ENCODE assay signal across 9 cellular contexts in the genomic region with DNA sequence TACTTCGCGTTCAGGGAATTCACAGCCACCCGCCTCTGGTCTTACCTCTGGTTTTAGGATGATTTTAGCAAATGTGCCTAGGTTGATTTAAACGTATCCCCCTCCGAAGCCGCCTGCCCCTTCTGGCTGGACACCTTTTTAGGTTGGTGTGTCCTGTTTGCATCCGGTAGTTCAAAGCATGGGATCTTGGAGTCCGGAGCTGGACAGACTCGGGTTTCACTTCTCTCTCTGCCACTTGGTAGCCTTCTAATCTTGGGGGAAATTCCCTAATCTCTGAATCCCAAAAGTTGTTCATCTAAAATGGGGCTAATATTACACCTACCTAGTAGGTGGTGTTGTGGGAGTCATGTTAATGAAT. TPM values are rescaled to one million over a fixed set of nuclear protein-coding genes. Genes with fewer than 3 reads are reported as not detected.
A peak's percentile ranks its signal among the peaks of the same experiment; 100 is the strongest.
DNase-seq lines count a peak whose midpoint lies in the region; ATAC-seq and TF ChIP-seq lines count a peak whose summit lies in the region.
"Had no signal": no experiment of that assay in that cellular context is flagged by ENCODE, and none has a peak within 500 bp of the region (broad histone marks: within the 10 kb centered on the region; RNA-seq: fewer than 3 reads in every experiment).

No MANE protein-coding gene starts in this region.

- peak overlapping the region; percentile 76; the same call in 1 of the 2 replicates for H3K9ac ChIP-seq in HUES48 (ENCODE audit: low read depth, low read length)

- no peak for TF ChIP-seq CTCF in left ventricle myocardium inferior (IDR thresholded peaks at IDR 0.05; ENCODE audit: borderline replicate concordance)
- TF ChIP-seq CTCF in nephron (IDR thresholded peaks at IDR 0.05; ENCODE audit: unreplicated experiment in 3 of 3): no peak

- H3K4me3 ChIP-seq in left ventricle myocardium inferior (peak overlapping the region; percentile 89), HUES48 (ENCODE audit: low read depth, low read length) (peak overlapping the region; percentile 91)

- peaks cover 30% of the 10 kb centered on the region for H3K4me1 Mint-ChIP-seq in central memory CD8-positive, alpha-beta T cell
- H3K4me1 Mint-ChIP-seq in nephron: peaks cover 25% of the 10 kb centered on the region

- no peaks in the 10 kb centered on the region for H3K9me3 Mint-ChIP-seq in central memory CD8-positive, alpha-beta T cell
- H3K9me3 Mint-ChIP-seq in nephron: peaks cover under 1% of the 10 kb centered on the region

- H3K27ac ChIP-seq in left ventricle myocardium inferior (replicated peaks): no peak overlapping the region
- H3K27ac ChIP-seq in HUES48 (ENCODE audit: low read depth, low read length): peak overlapping the region; percentile 70

- H3K4me1 ChIP-seq in left ventricle myocardium inferior (peaks cover 22% of the 10 kb centered on the region), HUES48 (ENCODE audit: control insufficient read depth, insufficient read depth, low read length) (peaks cover 9% of the 10 kb centered on the region; the same call in 1 of the 2 replicates)

- peak overlapping the region; percentile 90 for H3K27ac Mint-ChIP-seq in central memory CD8-positive, alpha-beta T cell (ENCODE audit: low read depth)
- H3K27ac Mint-ChIP-seq in nephron: peak overlapping the region; percentile 50 to 78 (median 76)

- no peak for DNase-seq in left ventricle myocardium inferior
- no peak for DNase-seq in left cardiac atrium
- DNase-seq in central memory CD8-positive, alpha-beta T cell (ENCODE audit: low spot score in 2 of 2): no peak
- no peak for DNase-seq in hypothalamus (lab: John Stamatoyannopoulos, UW)
- DNase-seq in foreskin melanocyte: no peak
- DNase-seq in T-helper 9 cell: no peak

- intact Hi-C loops in left ventricle myocardium inferior (cut with micrococcal nuclease) (no loop called here), left cardiac atrium (cut with DNase I) (no loop called here)

- H3K36me3 Mint-ChIP-seq in central memory CD8-positive, alpha-beta T cell (ENCODE audit: insufficient read depth): peaks cover 15% of the 10 kb centered on the region
- peaks cover 19% of the 10 kb centered on the region for H3K36me3 Mint-ChIP-seq in nephron (ENCODE audit: low read depth)

- no peaks in the 10 kb centered on the region for H3K36me3 ChIP-seq in left ventricle myocardium inferior
- peaks cover 34% of the 10 kb centered on the region for H3K36me3 ChIP-seq in HUES48 (ENCODE audit: control insufficient read depth, insufficient read depth, low read length)

- H3K9me3 ChIP-seq in left ventricle myocardium inferior (replicated peaks): peaks cover 4% of the 10 kb centered on the region
- H3K9me3 ChIP-seq in HUES48 (ENCODE audit: control insufficient read depth, insufficient read depth, low read length): peaks cover 6% of the 10 kb centered on the region; the same call in 1 of the 2 replicates

- ATAC-seq in left cardiac atrium: no peak
- ATAC-seq in central memory CD8-positive, alpha-beta T cell (replicated peaks; ENCODE audit: extremely low read depth, poor library complexity, severe bottlenecking): no peak

- peak overlapping the region; percentile 92 for H3K4me3 Mint-ChIP-seq in central memory CD8-positive, alpha-beta T cell
- peak overlapping the region; percentile 96 to 98 (median 97) for H3K4me3 Mint-ChIP-seq in nephron

- H3K27me3 Mint-ChIP-seq in central memory CD8-positive, alpha-beta T cell: no peaks in the 10 kb centered on the region
- H3K27me3 Mint-ChIP-seq in nephron (ENCODE audit: low read depth): peaks cover 3% of the 10 kb centered on the region

- H3K27me3 ChIP-seq in left ventricle myocardium inferior (ENCODE audit: low read depth) (no peaks in the 10 kb centered on the region), HUES48 (ENCODE audit: control insufficient read depth, insufficient read depth, low read length) (no peaks in the 10 kb centered on the region)

RNA-seq across cellular contexts. Expression of a gene that starts 0.7 kb away (rescaled TPM):
- total RNA-seq in left ventricle myocardium inferior (2.7 TPM), left cardiac atrium (1 to 10 TPM; 4.8 TPM)

RNA-seq across cellular contexts. Expression of a gene that starts 23.1 kb away (rescaled TPM):
- total RNA-seq in left ventricle myocardium inferior (not detected), left cardiac atrium (not detected)
- total RNA-seq: pulmonary artery endothelial cell had no signal
